Comparison of ENCODE assay signal across 7 cellular contexts in the genomic region with DNA sequence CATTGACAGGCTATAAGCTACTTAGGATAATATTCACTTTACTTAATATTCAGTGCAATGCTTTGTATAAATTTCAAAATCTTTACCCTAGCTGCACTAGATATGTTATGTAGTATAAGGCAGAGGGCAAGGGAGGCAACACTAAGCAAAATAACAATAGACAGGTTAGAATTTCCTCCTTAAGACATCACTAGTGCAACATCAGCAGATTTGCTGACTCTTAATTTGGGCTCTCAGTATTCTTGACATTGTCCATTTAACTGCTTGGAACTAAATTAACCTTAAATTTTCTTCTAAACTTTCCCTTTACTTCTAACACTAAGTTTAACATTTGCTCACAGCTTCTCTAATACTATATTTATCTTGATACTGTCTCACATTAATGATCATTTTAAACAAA.
"Had no signal": no experiment of that assay in that cellular context is flagged by ENCODE, and none has a peak within 500 bp of the region (broad histone marks: within the 10 kb centered on the region; RNA-seq: fewer than 3 reads in every experiment).

No MANE protein-coding gene starts in this region.

- FAIRE-seq: HTR-8/SVneo, K562 had no signal

- H3K27ac ChIP-seq: HL-60, KMS-11 had no signal

- H3K4me2 ChIP-seq: KMS-11 had no signal

- H3K36me3 Mint-ChIP-seq: IgD-negative memory B cell had no signal

- H3K4me3 Mint-ChIP-seq: IgD-negative memory B cell had no signal

- H3K4me3 ChIP-seq: K562 had no signal

- H3K9ac ChIP-seq: KMS-11 had no signal

- DNase-seq: KBM-7, KG1 had no signal

- H3K4me1 Mint-ChIP-seq: IgD-negative memory B cell had no signal

- H3K27ac Mint-ChIP-seq: IgD-negative memory B cell had no signal

- ATAC-seq: K562 had no signal

- H3K27me3 Mint-ChIP-seq: IgD-negative memory B cell had no signal
